Comparison of ENCODE assay signal across 8 cellular contexts in genomic region chr4:87150498-87151261, GRCh38.
DNase-seq lines count a peak whose midpoint lies in the region; ATAC-seq, FAIRE-seq and TF ChIP-seq lines count a peak whose summit lies in the region.

No MANE protein-coding gene starts in this region.

- DNase-seq in LoVo (ENCODE audit: low spot score), result peak; percentile 73
- DNase-seq in RPMI8226, result peak; percentile 72
- peak; percentile 79 for DNase-seq in astrocyte of the spinal cord (ENCODE audit: low read depth, low spot score)
- peak; percentile 7 to 65 for DNase-seq in hippocampal formation (lab: John Stamatoyannopoulos, UW)
- peak; percentile 30 for DNase-seq in skeletal muscle cell (ENCODE audit: low read depth)

- TF ChIP-seq CTCF in astrocyte of the spinal cord (IDR thresholded peaks at IDR 0.05; ENCODE audit: low read depth, low read length), result peak; percentile 85

- H3K4me3 ChIP-seq in astrocyte of the spinal cord (ENCODE audit: low read depth, low read length) (no peak overlapping the region), skeletal muscle cell (ENCODE audit: low read depth, low read length) (no peak overlapping the region)

- in situ Hi-C loops in astrocyte of the spinal cord (cut with HindIII; ENCODE audit: low sequenced_read_pairs), result no loop called here

- FAIRE-seq in G401.6 (lab: Jason Lieb, UNC), result peak; percentile 96

- ATAC-seq in GM21529 (IDR thresholded peaks at IDR 0.05; ENCODE audit: unreplicated experiment) (peak; percentile 67), HG03039 (IDR thresholded peaks at IDR 0.05; ENCODE audit: unreplicated experiment) (no peak)
